8 cellular contexts compared by ENCODE assay signal in the genomic region with DNA sequence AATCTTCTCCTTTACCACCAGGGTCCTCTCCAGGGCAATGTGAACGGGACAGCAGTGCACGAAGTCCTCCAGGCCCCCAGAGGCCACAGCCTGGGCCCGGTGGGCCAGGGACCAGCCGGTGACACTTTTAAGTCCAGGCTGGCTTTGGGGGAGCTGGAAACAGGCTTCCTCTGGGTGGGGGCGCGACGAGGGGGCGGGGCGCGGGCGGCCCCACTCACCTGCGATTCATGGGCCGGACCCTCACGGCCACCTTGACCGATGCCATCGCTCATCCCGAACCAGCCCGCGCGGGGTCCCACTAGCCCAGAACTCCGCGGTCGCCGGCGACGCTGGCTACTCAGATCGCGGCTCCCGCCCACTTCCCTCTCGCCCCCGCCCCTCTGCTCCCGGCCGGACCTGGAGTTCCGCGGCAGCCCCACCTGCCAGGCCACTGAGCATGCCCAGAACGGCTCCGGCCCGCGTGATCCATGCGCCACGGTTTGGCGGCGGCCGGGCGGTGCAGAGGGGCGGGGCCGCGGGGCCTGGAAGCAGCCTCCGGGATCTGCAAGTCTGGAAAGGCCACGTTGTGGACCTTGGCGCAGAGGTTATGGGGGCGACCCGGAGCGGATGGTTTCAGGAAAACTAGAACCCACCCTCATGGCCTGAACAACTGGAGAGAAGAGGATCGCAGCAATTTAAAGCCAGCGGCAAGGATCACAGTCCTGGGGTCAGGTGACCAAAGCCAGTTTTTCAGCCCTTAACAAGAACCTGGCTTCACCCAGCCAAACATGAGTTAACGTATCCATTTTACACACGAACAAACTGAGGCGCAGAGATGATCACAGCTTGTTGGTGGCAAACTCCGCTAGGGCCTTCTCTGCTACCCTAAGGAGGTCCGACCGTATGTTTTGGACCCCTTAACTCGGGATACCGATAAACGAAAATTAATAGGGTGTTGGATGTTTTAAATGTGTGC. TPM values are rescaled to one million over a fixed set of nuclear protein-coding genes. Genes with fewer than 3 reads are reported as not detected.
DNase-seq lines count a peak whose midpoint lies in the region; ATAC-seq and TF ChIP-seq lines count a peak whose summit lies in the region.

A gene with protein sequence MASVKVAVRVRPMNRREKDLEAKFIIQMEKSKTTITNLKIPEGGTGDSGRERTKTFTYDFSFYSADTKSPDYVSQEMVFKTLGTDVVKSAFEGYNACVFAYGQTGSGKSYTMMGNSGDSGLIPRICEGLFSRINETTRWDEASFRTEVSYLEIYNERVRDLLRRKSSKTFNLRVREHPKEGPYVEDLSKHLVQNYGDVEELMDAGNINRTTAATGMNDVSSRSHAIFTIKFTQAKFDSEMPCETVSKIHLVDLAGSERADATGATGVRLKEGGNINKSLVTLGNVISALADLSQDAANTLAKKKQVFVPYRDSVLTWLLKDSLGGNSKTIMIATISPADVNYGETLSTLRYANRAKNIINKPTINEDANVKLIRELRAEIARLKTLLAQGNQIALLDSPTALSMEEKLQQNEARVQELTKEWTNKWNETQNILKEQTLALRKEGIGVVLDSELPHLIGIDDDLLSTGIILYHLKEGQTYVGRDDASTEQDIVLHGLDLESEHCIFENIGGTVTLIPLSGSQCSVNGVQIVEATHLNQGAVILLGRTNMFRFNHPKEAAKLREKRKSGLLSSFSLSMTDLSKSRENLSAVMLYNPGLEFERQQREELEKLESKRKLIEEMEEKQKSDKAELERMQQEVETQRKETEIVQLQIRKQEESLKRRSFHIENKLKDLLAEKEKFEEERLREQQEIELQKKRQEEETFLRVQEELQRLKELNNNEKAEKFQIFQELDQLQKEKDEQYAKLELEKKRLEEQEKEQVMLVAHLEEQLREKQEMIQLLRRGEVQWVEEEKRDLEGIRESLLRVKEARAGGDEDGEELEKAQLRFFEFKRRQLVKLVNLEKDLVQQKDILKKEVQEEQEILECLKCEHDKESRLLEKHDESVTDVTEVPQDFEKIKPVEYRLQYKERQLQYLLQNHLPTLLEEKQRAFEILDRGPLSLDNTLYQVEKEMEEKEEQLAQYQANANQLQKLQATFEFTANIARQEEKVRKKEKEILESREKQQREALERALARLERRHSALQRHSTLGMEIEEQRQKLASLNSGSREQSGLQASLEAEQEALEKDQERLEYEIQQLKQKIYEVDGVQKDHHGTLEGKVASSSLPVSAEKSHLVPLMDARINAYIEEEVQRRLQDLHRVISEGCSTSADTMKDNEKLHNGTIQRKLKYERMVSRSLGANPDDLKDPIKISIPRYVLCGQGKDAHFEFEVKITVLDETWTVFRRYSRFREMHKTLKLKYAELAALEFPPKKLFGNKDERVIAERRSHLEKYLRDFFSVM (N-terminal part only) (minus strand): TSS at position 438 of the 955 bp plus-strand sequence. CDS start 173 bp downstream, at position 265.

- DNase-seq in AG08395 (ENCODE audit: low spot score) (peak; percentile 89), NCI-H226 (peak; percentile 46), cerebellar nuclear complex (lab: John Stamatoyannopoulos, UW) (peak; percentile 32 to 44), kidney epithelial cell (ENCODE audit: low read depth) (peak; percentile 38)
- DNase-seq in activated CD4-positive, CD25-positive, alpha-beta regulatory T cell treated with anti-CD3 and anti-CD28 coated beads, Interleukin-2, amount 50 U/mL, for 72 hours = peak; percentile 80
- DNase-seq in stimulated activated CD4-positive, alpha-beta T cell treated with anti-CD3 and anti-CD28 coated beads, Interleukin-15, amount 100 ng/mL, for 24 hours = peak; percentile 92

- H3K27me3 ChIP-seq in kidney epithelial cell (ENCODE audit: control insufficient read depth, insufficient read depth, low read length) = no peaks in the 10 kb centered on the region

- H3K4me3 ChIP-seq in kidney epithelial cell (ENCODE audit: low read depth, low read length) = peak within 1 kb of the TSS; percentile 60

- ATAC-seq in GM18909 (IDR thresholded peaks at IDR 0.05; ENCODE audit: poor library complexity, unreplicated experiment) (peak; percentile 84), HG03139 (IDR thresholded peaks at IDR 0.05; ENCODE audit: unreplicated experiment) (peak; percentile 78)

- no peaks in the 10 kb centered on the region for H3K36me3 ChIP-seq in kidney epithelial cell (ENCODE audit: control insufficient read depth, insufficient read depth, low read length)

- no peak for TF ChIP-seq CTCF in kidney epithelial cell (IDR thresholded peaks at IDR 0.05; ENCODE audit: insufficient read depth, low read length, poor library complexity, severe bottlenecking)

RNA-seq across cellular contexts. Expression of the gene that starts here (rescaled TPM):
- 6.0 and 7.1 TPM in 2 replicates for total RNA-seq in kidney epithelial cell

Comparison
In these comparisons a context has a peak if more than half of its experiments do, and no peak if none do; other contexts are left out.
1. Peak in every context shown above with its lines: DNase-seq, ATAC-seq and H3K4me3 ChIP-seq.
2. DNase-seq: peak in every context shown above with its lines; median percentile 92 in stimulated activated CD4-positive, alpha-beta T cell treated with anti-CD3 and anti-CD28 coated beads, Interleukin-15, amount 100 ng/mL, for 24 hours; 89 in AG08395; 80 in activated CD4-positive, CD25-positive, alpha-beta regulatory T cell treated with anti-CD3 and anti-CD28 coated beads, Interleukin-2, amount 50 U/mL, for 72 hours; 46 in NCI-H226; 38 in cerebellar nuclear complex; 38 in kidney epithelial cell.